27 cellular contexts compared by ENCODE assay signal in the genomic region with DNA sequence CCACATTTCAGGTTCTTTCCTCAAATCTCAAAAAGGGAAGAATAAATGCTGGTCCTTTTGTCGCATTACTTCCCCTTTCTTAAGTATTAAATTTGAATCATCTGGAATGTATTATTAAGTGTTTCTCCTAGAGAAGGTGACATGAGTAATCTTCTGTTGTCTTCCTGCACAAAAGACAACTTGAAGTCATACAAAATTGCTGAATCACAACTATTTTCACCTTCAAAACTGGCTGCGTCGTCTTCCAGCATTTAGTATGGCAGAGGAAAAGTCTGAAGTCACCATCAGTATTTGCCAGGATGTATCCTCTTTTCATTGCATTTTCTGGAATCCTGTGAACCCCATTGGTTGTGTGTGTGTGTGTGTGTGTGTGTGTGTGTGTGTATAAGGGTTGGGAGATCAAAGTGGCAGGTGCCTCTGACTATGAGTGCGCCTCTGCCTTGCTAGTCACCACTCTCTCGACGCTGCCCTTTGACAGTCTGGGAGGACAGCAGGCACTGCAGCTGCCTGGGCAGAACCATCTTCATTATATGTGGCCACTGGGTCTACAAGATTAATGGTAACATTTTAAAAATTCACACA.
A peak's percentile ranks its signal among the peaks of the same experiment; 100 is the strongest.
DNase-seq lines count a peak whose midpoint lies in the region; ATAC-seq and TF ChIP-seq lines count a peak whose summit lies in the region.
"Had no signal": no experiment of that assay in that cellular context is flagged by ENCODE, and none has a peak within 500 bp of the region (broad histone marks: within the 10 kb centered on the region; RNA-seq: fewer than 3 reads in every experiment).

No MANE protein-coding gene starts in this region.

- 0 out of 2 replicates have a peak, but pooled peaks cover 4% of the 10 kb centered on the region for H3K4me1 ChIP-seq in PC-3 (ENCODE audit: insufficient read depth, low read length)
- H3K4me1 ChIP-seq: gastrocnemius medialis, prostate gland had no signal

- no peaks in the 10 kb centered on the region for H3K79me2 ChIP-seq in PC-3 (ENCODE audit: low read length)

- intact Hi-C loops in PC-3 (cut with micrococcal nuclease) = no loop called here

- H3K9me2 ChIP-seq in PC-3 (replicated peaks; ENCODE audit: low read length) = no peaks in the 10 kb centered on the region

- H4K20me1 ChIP-seq in PC-3 (ENCODE audit: low read length) = no peaks in the 10 kb centered on the region

- peak overlapping the region in 2 of 6 donors; percentile 27 to 41 for H3K27ac Mint-ChIP-seq in naive B cell
- H3K27ac Mint-ChIP-seq: activated T-helper 2 cell treated with anti-CD3 and anti-CD28 coated beads, Interferon-gamma antibody, Interleukin-2, Interleukin-4, amounts not matched to agents 10 μg/mL and 5 μg/mL and 100 μg/mL, durations not matched to agents 14 hours and 24 hours and 36 hours; stimulated activated naive B cell treated with anti-CD40 and anti-IgM and Interleukin-4, amounts not matched to agents 10 μg/mL and 1 μg/mL and 100 μg/mL, for 72 hours had no signal

- no TSS peak for BruUV-seq in PC-3 (replicated peaks; lab: Mats Ljungman, UMichigan)

- ATAC-seq in naive B cell (ENCODE audit: low read depth in 2 of 2) (no peak), PC-3 (no peak)
- ATAC-seq: gastrocnemius medialis; left cardiac atrium; sciatic nerve; stimulated activated naive B cell treated with anti-CD40 and anti-IgM and Interleukin-4, amounts not matched to agents 10 μg/mL and 1 μg/mL and 100 μg/mL, for 72 hours had no signal

- H3K9ac ChIP-seq in PC-3 (ENCODE audit: low read length) = no peak overlapping the region

- no peak for TF ChIP-seq CTCF in PC-3 (conservative IDR thresholded peaks at IDR 0.05; ENCODE audit: low read depth, low read length)

- H3K4me2 ChIP-seq in PC-3 (ENCODE audit: low read length) = no peak overlapping the region

- no peaks in the 10 kb centered on the region for H3K36me3 ChIP-seq in PC-3 (ENCODE audit: low read depth, low read length)
- H3K36me3 ChIP-seq: prostate gland had no signal

- CTCF ChIA-PET in PC-3 (lab: Charles Lee) = no interaction called here

- peak overlapping the region in 5 of 8 donors; percentile 29 to 94 (median 48) for H3K4me3 Mint-ChIP-seq in naive B cell
- H3K4me3 Mint-ChIP-seq: stimulated activated naive B cell treated with anti-CD40 and anti-IgM and Interleukin-4, amounts not matched to agents 10 μg/mL and 1 μg/mL and 100 μg/mL, for 72 hours had no signal

- H2AFZ ChIP-seq in PC-3 (ENCODE audit: low read length) = no peak overlapping the region

- H3F3A ChIP-seq in PC-3 (ENCODE audit: low read length, unreplicated experiment) = no peaks in the 10 kb centered on the region

- POLR2A ChIA-PET in PC-3 (lab: Charles Lee; ENCODE audit: unreplicated experiment) = no interaction called here

- no peaks in the 10 kb centered on the region for H3K36me3 Mint-ChIP-seq in naive B cell
- H3K36me3 Mint-ChIP-seq: activated naive CD8-positive, alpha-beta T cell; CD4-positive, alpha-beta memory T cell; stimulated activated naive B cell treated with anti-CD40 and anti-IgM and Interleukin-4, amounts not matched to agents 10 μg/mL and 1 μg/mL and 100 μg/mL, for 72 hours had no signal

- H3K9me3 Mint-ChIP-seq in naive B cell = peaks cover 0 to 2% (median 0%) of the 10 kb centered on the region in 7 donors
- H3K9me3 Mint-ChIP-seq: activated T-helper 2 cell treated with anti-CD3 and anti-CD28 coated beads, Interferon-gamma antibody, Interleukin-2, Interleukin-4, amounts not matched to agents 10 μg/mL and 5 μg/mL and 100 μg/mL, durations not matched to agents 14 hours and 24 hours and 36 hours; CD4-positive, alpha-beta memory T cell; central memory CD8-positive, alpha-beta T cell; stimulated activated naive B cell treated with anti-CD40 and anti-IgM and Interleukin-4, amounts not matched to agents 10 μg/mL and 1 μg/mL and 100 μg/mL, for 72 hours had no signal

- no peaks in the 10 kb centered on the region for H3K27me3 Mint-ChIP-seq in naive B cell
- H3K27me3 Mint-ChIP-seq: activated naive CD8-positive, alpha-beta T cell; CD4-positive, alpha-beta memory T cell; central memory CD8-positive, alpha-beta T cell; stimulated activated naive B cell treated with anti-CD40 and anti-IgM and Interleukin-4, amounts not matched to agents 10 μg/mL and 1 μg/mL and 100 μg/mL, for 72 hours had no signal

- DNase-seq in SKM-1 treated with dmso at 0.1 percent for 144 hours (lab: John Stamatoyannopoulos, UW; ENCODE audit: unreplicated experiment) (peak; percentile 2), SKM-1 (lab: John Stamatoyannopoulos, UW; ENCODE audit: unreplicated experiment) (no peak), CD1c-positive myeloid dendritic cell (ENCODE audit: extremely low spot score) (peak; percentile 72), MV-4-11 (lab: John Stamatoyannopoulos, UW) (peak; percentile 45), naive B cell (no peak), cerebellar nuclear complex (lab: John Stamatoyannopoulos, UW) (no peak), amygdala (lab: John Stamatoyannopoulos, UW) (no peak), PC-3 (no peak)
- DNase-seq: activated CD4-positive, alpha-beta T cell treated with anti-CD3 and anti-CD28 coated beads, Interleukin-2, amount 50 U/mL, for 48 hours; activated CD8-positive, alpha-beta memory T cell treated with anti-CD3 and anti-CD28 coated beads, Interleukin-2, amount 50 U/mL, for 48 hours; CD4-positive, alpha-beta memory T cell; gastrocnemius medialis; left cardiac atrium; mammary epithelial cell; NCI-H1092 treated with DMSO at 0.1 percent for 48 hours; NCI-H2081 treated with DMSO at 0.1 percent for 48 hours; NCI-H446; NK-92 treated with Interleukin-12 subunit alpha and Interleukin-12 subunit beta, amount 100 ng/mL, for 24 hours; SJCRH30; stimulated activated CD4-positive, alpha-beta T cell treated with anti-CD3 and anti-CD28 coated beads, Interleukin-4, amount 100 ng/mL, for 4 hours; stimulated activated naive B cell treated with anti-CD40 and anti-IgM and Interleukin-4, amounts not matched to agents 10 μg/mL and 1 μg/mL and 100 μg/mL, for 72 hours; T-helper 1 cell had no signal

- H3K27ac ChIP-seq in PC-3 (ENCODE audit: low read length) = no peak overlapping the region
- H3K27ac ChIP-seq: gastrocnemius medialis, prostate gland, SJCRH30 had no signal

- no peaks in the 10 kb centered on the region for H3K9me3 ChIP-seq in PC-3 (ENCODE audit: low read length)
- H3K9me3 ChIP-seq: gastrocnemius medialis, prostate gland, SJCRH30 had no signal

- H3K4me3 ChIP-seq in PC-3 (ENCODE audit: low read length) = no peak overlapping the region
- H3K4me3 ChIP-seq: gastrocnemius medialis, prostate gland, SJCRH30 had no signal

- peaks cover 34 to 48% (median 46%) of the 10 kb centered on the region in 3 donors for H3K4me1 Mint-ChIP-seq in naive B cell

- no peaks in the 10 kb centered on the region for H3K27me3 ChIP-seq in PC-3 (ENCODE audit: low read length)
- H3K27me3 ChIP-seq: gastrocnemius medialis, SJCRH30 had no signal

Comparison
In these comparisons a context has a peak if more than half of its experiments do, and no peak if none do; other contexts are left out.
1. DNase-seq: peak in SKM-1 treated with dmso at 0.1 percent for 144 hours (single experiment), CD1c-positive myeloid dendritic cell (single experiment) and MV-4-11 (single experiment); none in SKM-1 (single experiment), naive B cell (single experiment), cerebellar nuclear complex (0 of 2), amygdala (0 of 56) and PC-3 (single experiment).